20 cellular contexts compared by ENCODE assay signal in the genomic region with DNA sequence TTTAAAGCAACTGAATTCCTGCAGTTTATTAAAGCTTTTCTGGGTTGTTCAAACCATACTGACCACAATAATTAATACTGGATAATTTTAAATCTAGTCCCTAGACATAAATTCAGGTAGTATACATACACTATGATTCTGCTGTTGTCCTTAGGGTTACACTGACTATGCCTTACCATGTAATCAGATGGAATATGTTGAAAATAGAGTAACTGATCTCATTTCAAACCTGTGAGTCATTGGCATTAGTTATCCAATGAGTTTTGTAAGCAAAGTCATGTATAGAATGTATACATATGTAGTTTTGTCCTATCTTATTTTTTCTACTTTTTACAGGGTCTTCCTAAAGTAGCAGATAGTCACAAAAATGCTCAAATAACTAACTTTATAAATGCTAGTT.
"Had no signal": no experiment of that assay in that cellular context is flagged by ENCODE, and none has a peak within 500 bp of the region (broad histone marks: within the 10 kb centered on the region; RNA-seq: fewer than 3 reads in every experiment).

No MANE protein-coding gene starts in this region.

- H3K27ac Mint-ChIP-seq: activated naive CD4-positive, alpha-beta T cell treated with anti-CD3 and anti-CD28 coated beads, Interleukin-2, amount 10 ng/mL, durations not matched to agents 7 days and 5 days; activated T-helper 2 cell treated with anti-CD3 and anti-CD28 coated beads, Interferon-gamma antibody, Interleukin-2, Interleukin-4, amounts not matched to agents 10 μg/mL and 5 μg/mL and 100 μg/mL, durations not matched to agents 14 hours and 24 hours and 36 hours; naive thymus-derived CD4-positive, alpha-beta T cell; stimulated activated naive B cell treated with anti-CD40 and anti-IgM and Interleukin-4, amounts not matched to agents 10 μg/mL and 1 μg/mL and 100 μg/mL, for 72 hours had no signal

- H3K4me3 Mint-ChIP-seq: activated naive CD4-positive, alpha-beta T cell treated with anti-CD3 and anti-CD28 coated beads, Interleukin-2, amount 10 ng/mL, durations not matched to agents 7 days and 5 days; naive thymus-derived CD4-positive, alpha-beta T cell; stimulated activated naive B cell treated with anti-CD40 and anti-IgM and Interleukin-4, amounts not matched to agents 10 μg/mL and 1 μg/mL and 100 μg/mL, for 72 hours had no signal

- ATAC-seq: gastroesophageal sphincter; left lobe of liver; mucosa of descending colon; naive thymus-derived CD4-positive, alpha-beta T cell; stimulated activated naive B cell treated with anti-CD40 and anti-IgM and Interleukin-4, amounts not matched to agents 10 μg/mL and 1 μg/mL and 100 μg/mL, for 72 hours had no signal

- H3K27me3 Mint-ChIP-seq: activated naive CD4-positive, alpha-beta T cell treated with anti-CD3 and anti-CD28 coated beads, Interleukin-2, amount 10 ng/mL, durations not matched to agents 7 days and 5 days; naive thymus-derived CD4-positive, alpha-beta T cell; stimulated activated naive B cell treated with anti-CD40 and anti-IgM and Interleukin-4, amounts not matched to agents 10 μg/mL and 1 μg/mL and 100 μg/mL, for 72 hours had no signal

- H3K4me1 Mint-ChIP-seq: activated naive CD4-positive, alpha-beta T cell treated with anti-CD3 and anti-CD28 coated beads, Interleukin-2, amount 10 ng/mL, durations not matched to agents 7 days and 5 days; naive thymus-derived CD4-positive, alpha-beta T cell; stimulated activated naive B cell treated with anti-CD40 and anti-IgM and Interleukin-4, amounts not matched to agents 10 μg/mL and 1 μg/mL and 100 μg/mL, for 72 hours had no signal

- H3K9me3 ChIP-seq: adrenal gland, colonic mucosa, esophagus squamous epithelium, mucosa of descending colon, thyroid gland, uterus had no signal

- H3K36me3 ChIP-seq: adrenal gland, colonic mucosa, esophagus squamous epithelium, gastroesophageal sphincter, thyroid gland, uterus had no signal

- H3K27ac ChIP-seq: adrenal gland, colonic mucosa, esophagus squamous epithelium, gastroesophageal sphincter, thyroid gland, uterus, VCaP had no signal

- H3K27me3 ChIP-seq: adrenal gland, colonic mucosa, esophagus squamous epithelium, gastroesophageal sphincter, thyroid gland, uterus had no signal

- DNase-seq: activated CD4-positive, alpha-beta T cell treated with anti-CD3 and anti-CD28 coated beads for 1 hour; activated CD4-positive, alpha-beta T cell treated with anti-CD3 and anti-CD28 coated beads, Interleukin-2, amount 50 U/mL, for 4 hours; activated naive CD4-positive, alpha-beta T cell treated with anti-CD3 and anti-CD28 coated beads, Interleukin-2, amount 10 ng/mL, durations not matched to agents 7 days and 5 days; adrenal gland; caudate nucleus; colonic mucosa; esophagus squamous epithelium; mammary epithelial cell; mucosa of descending colon; naive thymus-derived CD4-positive, alpha-beta T cell; posterior cingulate gyrus; retina; stimulated activated CD4-positive, alpha-beta T cell treated with anti-CD3 and anti-CD28 coated beads, Interleukin-2, amount 100 ng/mL, for 48 hours; stimulated activated naive B cell treated with anti-CD40 and anti-IgM and Interleukin-4, amounts not matched to agents 10 μg/mL and 1 μg/mL and 100 μg/mL, for 72 hours; thyroid gland; uterus had no signal

- H3K4me1 ChIP-seq: adrenal gland, colonic mucosa, esophagus squamous epithelium, thyroid gland, uterus had no signal

- H3K4me3 ChIP-seq: adrenal gland, colonic mucosa, esophagus squamous epithelium, gastroesophageal sphincter, mucosa of descending colon, thyroid gland, uterus had no signal

- H3K36me3 Mint-ChIP-seq: activated naive CD4-positive, alpha-beta T cell treated with anti-CD3 and anti-CD28 coated beads, Interleukin-2, amount 10 ng/mL, durations not matched to agents 7 days and 5 days; naive thymus-derived CD4-positive, alpha-beta T cell; stimulated activated naive B cell treated with anti-CD40 and anti-IgM and Interleukin-4, amounts not matched to agents 10 μg/mL and 1 μg/mL and 100 μg/mL, for 72 hours had no signal
